Comparison of ENCODE assay signal across 15 cellular contexts in genomic region chr20:48737463-48738093, GRCh38.
DNase-seq lines count a peak whose midpoint lies in the region; TF ChIP-seq lines count a peak whose summit lies in the region.
"Had no signal": no experiment of that assay in that cellular context is flagged by ENCODE, and none has a peak within 500 bp of the region (broad histone marks: within the 10 kb centered on the region; RNA-seq: fewer than 3 reads in every experiment).

No MANE protein-coding gene starts in this region.

- peak overlapping the region in 7 of 8 donors; percentile 60 to 97 (median 86) for H3K27ac Mint-ChIP-seq in CD8-positive, alpha-beta memory T cell
- peak overlapping the region; percentile 36 for H3K27ac Mint-ChIP-seq in neural progenitor cell
- H3K27ac Mint-ChIP-seq: mesothelial cell of epicardium had no signal

- H3K27ac ChIP-seq in CD8-positive, alpha-beta memory T cell (ENCODE audit: low read depth, low read length), result no peak overlapping the region
- H3K27ac ChIP-seq in cingulate gyrus (ENCODE audit: low read depth, low read length) (peak overlapping the region; percentile 94), neural progenitor cell (no peak overlapping the region), spleen (peak overlapping the region in 4 of 8 donors; percentile 3 to 65 (median 54))
- H3K27ac ChIP-seq: KMS-11, tibial nerve had no signal

- peaks cover 66 to 91% (median 72%) of the 10 kb centered on the region in 3 donors for H3K4me1 Mint-ChIP-seq in CD8-positive, alpha-beta memory T cell
- H3K4me1 Mint-ChIP-seq in neural progenitor cell, result peaks cover 22% of the 10 kb centered on the region

- no peaks in the 10 kb centered on the region for H3K27me3 ChIP-seq in CD8-positive, alpha-beta memory T cell (ENCODE audit: insufficient read depth, low read length, poor library complexity, severe bottlenecking)
- H3K27me3 ChIP-seq in neural progenitor cell (peaks cover 3% of the 10 kb centered on the region), H7 (ENCODE audit: control insufficient read depth, insufficient read depth, low read length) (no peaks in the 10 kb centered on the region), spleen (replicated peaks in 1 of 7) (no peaks in the 10 kb centered on the region)
- H3K27me3 ChIP-seq: tibial nerve had no signal

- no peak overlapping the region for H3K9ac ChIP-seq in neural progenitor cell
- H3K9ac ChIP-seq: KMS-11 had no signal

- POLR2A ChIA-PET in CD8-positive, alpha-beta memory T cell (lab: Charles Lee), result interaction anchor here (0.6 to 1.2 kb wide), 2 partner anchors 11 to 90 kb away, joined by 3 to 4 read pairs; partner anchors contain the start of gene PREX1

- H3K4me1 ChIP-seq in CD8-positive, alpha-beta memory T cell (ENCODE audit: insufficient read depth, low read length), result peaks cover 46% of the 10 kb centered on the region
- H3K4me1 ChIP-seq in neural progenitor cell, result no peaks in the 10 kb centered on the region
- peaks cover 27 to 89% (median 57%) of the 10 kb centered on the region in 6 donors for H3K4me1 ChIP-seq in spleen

- TF ChIP-seq POLR2A in spleen (IDR thresholded peaks at IDR 0.05), result no peak

- peaks cover 15% of the 10 kb centered on the region for H3K36me3 ChIP-seq in CD8-positive, alpha-beta memory T cell (ENCODE audit: insufficient read depth, low read length)
- H3K36me3 ChIP-seq in neural progenitor cell (no peaks in the 10 kb centered on the region), H7 (replicated peaks; ENCODE audit: control insufficient read depth, insufficient read depth, low read length) (no peaks in the 10 kb centered on the region), spleen (peaks cover 0 to 95% (median 37%) of the 10 kb centered on the region in 6 donors)

- intact Hi-C loops in spleen (cut with DNase I; ENCODE audit: low total_unique reads), result no loop called here

- H3K4me2 ChIP-seq in neural progenitor cell, result no peak overlapping the region
- H3K4me2 ChIP-seq: KMS-11 had no signal

- CTCF ChIA-PET in CD8-positive, alpha-beta memory T cell (lab: Charles Lee), result interaction anchor here (0.9 to 1.8 kb wide), 4 partner anchors 36 to 167 kb away, joined by 3 to 4 read pairs (median 4); no protein-coding TSS in a partner anchor

- no peak overlapping the region for H2AFZ ChIP-seq in neural progenitor cell (replicated peaks)

- in situ Hi-C loops in KBM-7 (cut with MboI; ENCODE audit: low pct_unique_long_range_greater_than_20kb, low sequenced_read_pairs), result no loop called here

- no peaks in the 10 kb centered on the region for H3K9me3 ChIP-seq in CD8-positive, alpha-beta memory T cell (ENCODE audit: low read length)
- H3K9me3 ChIP-seq in neural progenitor cell (ENCODE audit: low read depth), result no peaks in the 10 kb centered on the region
- no peaks in the 10 kb centered on the region for H3K9me3 ChIP-seq in spleen
- H3K9me3 ChIP-seq: tibial nerve had no signal

- no peaks in the 10 kb centered on the region for H3K79me2 ChIP-seq in neural progenitor cell (ENCODE audit: low read depth)

- peaks cover 0 to 1% (median 0%) of the 10 kb centered on the region in 5 donors for H3K9me3 Mint-ChIP-seq in CD8-positive, alpha-beta memory T cell
- H3K9me3 Mint-ChIP-seq in neural progenitor cell, result no peaks in the 10 kb centered on the region
- H3K9me3 Mint-ChIP-seq: mesothelial cell of epicardium had no signal

- peaks cover 9% of the 10 kb centered on the region for H3F3A ChIP-seq in neural progenitor cell (ENCODE audit: low read depth)

- WGBS in spleen, 5 donors, result 84 to 92% (median 87%) methylated on average over 8 of the region's 8 CpGs

- H3K36me3 Mint-ChIP-seq in CD8-positive, alpha-beta memory T cell, result peaks cover 0 to 79% (median 21%) of the 10 kb centered on the region in 3 donors
- H3K36me3 Mint-ChIP-seq in neural progenitor cell, result peaks cover 32% of the 10 kb centered on the region
- H3K36me3 Mint-ChIP-seq: mesothelial cell of epicardium had no signal

- DNase-seq in CD8-positive, alpha-beta memory T cell, result no peak
- peak; percentile 35 for DNase-seq in SK-N-DZ (ENCODE audit: low spot score)
- DNase-seq in neural progenitor cell (ENCODE audit: low spot score), result peak; percentile 27
- DNase-seq in H7, result no peak
- no peak for DNase-seq in KBM-7
- no peak for DNase-seq in stimulated activated CD4-positive, alpha-beta T cell treated with anti-CD3 and anti-CD28 coated beads, Interleukin-2, amount 100 ng/mL, for 24 hours
- DNase-seq in spleen, result no peak
- DNase-seq: activated CD8-positive, alpha-beta memory T cell treated with anti-CD3 and anti-CD28 coated beads for 24 hours; Calu3; NCI-H2081; SW 1271 had no signal

- peaks cover 0 to 3% of the 10 kb centered on the region in 2 donors for H3K27me3 Mint-ChIP-seq in CD8-positive, alpha-beta memory T cell
- H3K27me3 Mint-ChIP-seq in neural progenitor cell (ENCODE audit: insufficient read depth, low read depth), result peaks cover 3% of the 10 kb centered on the region

- no peak overlapping the region for H3K4me3 ChIP-seq in CD8-positive, alpha-beta memory T cell (ENCODE audit: low read length)
- H3K4me3 ChIP-seq in neural progenitor cell (no peak overlapping the region), H7 (ENCODE audit: insufficient read depth, low read depth, low read length) (no peak overlapping the region), spleen (no peak overlapping the region)
- H3K4me3 ChIP-seq: tibial nerve had no signal

- no peak for TF ChIP-seq CTCF in neural progenitor cell (IDR thresholded peaks at IDR 0.05)
- TF ChIP-seq CTCF in spleen (IDR thresholded peaks at IDR 0.05 in 8 of 11, conservative IDR thresholded peaks at IDR 0.05 in 3 of 11), result no peak

- H4K20me1 ChIP-seq in neural progenitor cell (ENCODE audit: low read depth), result peaks cover 8% of the 10 kb centered on the region

- peak overlapping the region in 6 of 7 donors; percentile 28 to 76 (median 56) for H3K4me3 Mint-ChIP-seq in CD8-positive, alpha-beta memory T cell
- H3K4me3 Mint-ChIP-seq in neural progenitor cell, result no peak overlapping the region
- H3K4me3 Mint-ChIP-seq: mesothelial cell of epicardium had no signal

Comparison
In these comparisons a context has a peak if more than half of its experiments do, and no peak if none do; other contexts are left out.
1. DNase-seq: peak in SK-N-DZ (single experiment) and neural progenitor cell (single experiment); none in CD8-positive, alpha-beta memory T cell (0 of 5), H7 (single experiment), KBM-7 (single experiment), stimulated activated CD4-positive, alpha-beta T cell treated with anti-CD3 and anti-CD28 coated beads, Interleukin-2, amount 100 ng/mL, for 24 hours (0 of 2) and spleen (single experiment).